Comparison of ENCODE assay signal across 29 cellular contexts in the genomic region with DNA sequence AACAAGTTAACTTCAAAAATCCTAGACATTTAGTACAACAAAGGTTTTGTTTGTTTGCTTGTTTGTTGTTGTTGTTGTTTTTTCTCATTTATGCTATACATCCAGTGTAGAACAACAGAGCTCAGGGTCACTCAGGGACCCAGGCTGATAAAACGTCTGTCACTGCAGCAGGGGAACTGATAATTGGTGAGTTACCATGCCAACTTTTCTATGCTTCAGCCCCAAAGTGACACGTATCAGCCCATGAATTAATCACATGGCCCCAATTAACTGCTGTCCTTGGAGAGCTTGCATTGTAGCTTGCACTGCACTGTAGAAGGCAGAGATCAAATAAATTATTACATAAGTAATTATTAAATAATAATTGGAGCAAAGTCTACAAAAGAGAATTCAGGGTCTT.
"Had no signal": no experiment of that assay in that cellular context is flagged by ENCODE, and none has a peak within 500 bp of the region (broad histone marks: within the 10 kb centered on the region; RNA-seq: fewer than 3 reads in every experiment).

No MANE protein-coding gene starts in this region.

- H3K36me3 ChIP-seq: lower lobe of right lung, neural progenitor cell, neutrophil, ovary, right atrium auricular region, right lobe of liver, tibial nerve, uterus had no signal

- DNase-seq: hypothalamus; immature natural killer cell; kidney; lower lobe of right lung; mammary epithelial cell; mesenchymal stem cell; naive B cell; natural killer cell; nephron progenitor cell; occipital lobe; ovary; right lobe of liver; stimulated activated CD4-positive, alpha-beta T cell treated with anti-CD3 and anti-CD28 coated beads, Interleukin-1b, Interleukin-23, amount 100 ng/mL, for 48 hours; stimulated activated CD4-positive, alpha-beta T cell treated with anti-CD3 and anti-CD28 coated beads, Interleukin-2, amount 100 ng/mL, for 48 hours; stimulated activated CD4-positive, alpha-beta T cell treated with anti-CD3 and anti-CD28 coated beads, Interleukin-4, amount 100 ng/mL, for 4 hours; stimulated activated CD8-positive, alpha-beta memory T cell treated with anti-CD3 and anti-CD28 coated beads, Interleukin-4, amount 100 ng/mL, for 48 hours; stimulated activated naive CD4-positive, alpha-beta T cell treated with Interleukin-2 at 50 U/mL for 16 hours; stimulated activated naive CD8-positive, alpha-beta T cell treated with anti-CD3 and anti-CD28 coated beads, Interleukin-15, amount 100 ng/mL, for 72 hours; substantia nigra; uterus had no signal

- H3K9ac ChIP-seq: neural progenitor cell had no signal

- H3K4me1 ChIP-seq: lower lobe of right lung, neural progenitor cell, right lobe of liver, tibial nerve, uterus had no signal

- H3K4me3 Mint-ChIP-seq: immature natural killer cell; mesothelial cell of epicardium; naive B cell; natural killer cell; nephron progenitor cell; neural progenitor cell; stimulated activated memory B cell treated with anti-CD40 and anti-IgM and Interleukin-4, amounts not matched to agents 10 μg/mL and 1 μg/mL and 100 μg/mL, for 72 hours; stimulated activated naive CD8-positive, alpha-beta T cell treated with anti-CD3 and anti-CD28 coated beads, Interleukin-15, amount 100 ng/mL, for 72 hours; type B pancreatic cell had no signal

- H3K9me3 Mint-ChIP-seq: immature natural killer cell, nephron progenitor cell, neural progenitor cell, type B pancreatic cell had no signal

- H3K4me1 Mint-ChIP-seq: immature natural killer cell; mesothelial cell of epicardium; naive B cell; natural killer cell; nephron progenitor cell; stimulated activated memory B cell treated with anti-CD40 and anti-IgM and Interleukin-4, amounts not matched to agents 10 μg/mL and 1 μg/mL and 100 μg/mL, for 72 hours; stimulated activated naive CD8-positive, alpha-beta T cell treated with anti-CD3 and anti-CD28 coated beads, Interleukin-15, amount 100 ng/mL, for 72 hours had no signal

- H3K27ac Mint-ChIP-seq: immature natural killer cell; mesothelial cell of epicardium; naive B cell; natural killer cell; nephron progenitor cell; neural progenitor cell; progenitor cell of endocrine pancreas; stimulated activated memory B cell treated with anti-CD40 and anti-IgM and Interleukin-4, amounts not matched to agents 10 μg/mL and 1 μg/mL and 100 μg/mL, for 72 hours; stimulated activated naive CD8-positive, alpha-beta T cell treated with anti-CD3 and anti-CD28 coated beads, Interleukin-15, amount 100 ng/mL, for 72 hours; type B pancreatic cell had no signal

- H3K27ac ChIP-seq: lower lobe of right lung, neural progenitor cell, neutrophil, ovary, right lobe of liver, tibial nerve, uterus had no signal

- H3K4me2 ChIP-seq: neural progenitor cell, smooth muscle cell had no signal

- ATAC-seq: lower lobe of right lung; natural killer cell; right lobe of liver; stimulated activated memory B cell treated with anti-CD40 and anti-IgM and Interleukin-4, amounts not matched to agents 10 μg/mL and 1 μg/mL and 100 μg/mL, for 72 hours; stimulated activated naive CD8-positive, alpha-beta T cell treated with anti-CD3 and anti-CD28 coated beads, Interleukin-15, amount 100 ng/mL, for 72 hours had no signal

- H3K9me3 ChIP-seq: lower lobe of right lung, neutrophil, ovary, right atrium auricular region, right lobe of liver, uterus had no signal

- H3K27me3 Mint-ChIP-seq: progenitor cell of endocrine pancreas; stimulated activated memory B cell treated with anti-CD40 and anti-IgM and Interleukin-4, amounts not matched to agents 10 μg/mL and 1 μg/mL and 100 μg/mL, for 72 hours; stimulated activated naive CD8-positive, alpha-beta T cell treated with anti-CD3 and anti-CD28 coated beads, Interleukin-15, amount 100 ng/mL, for 72 hours had no signal

- H3K36me3 Mint-ChIP-seq: immature natural killer cell; mesothelial cell of epicardium; naive B cell; natural killer cell; neural progenitor cell; stimulated activated memory B cell treated with anti-CD40 and anti-IgM and Interleukin-4, amounts not matched to agents 10 μg/mL and 1 μg/mL and 100 μg/mL, for 72 hours; type B pancreatic cell had no signal

- H3K4me3 ChIP-seq: lower lobe of right lung, neural progenitor cell, ovary, right atrium auricular region, right lobe of liver, smooth muscle cell, tibial nerve, uterus had no signal

- H3K27me3 ChIP-seq: neural progenitor cell, neutrophil, ovary, right atrium auricular region, right lobe of liver, tibial nerve, uterus had no signal
